1 cellular context compared by ENCODE assay signal in the genomic region with DNA sequence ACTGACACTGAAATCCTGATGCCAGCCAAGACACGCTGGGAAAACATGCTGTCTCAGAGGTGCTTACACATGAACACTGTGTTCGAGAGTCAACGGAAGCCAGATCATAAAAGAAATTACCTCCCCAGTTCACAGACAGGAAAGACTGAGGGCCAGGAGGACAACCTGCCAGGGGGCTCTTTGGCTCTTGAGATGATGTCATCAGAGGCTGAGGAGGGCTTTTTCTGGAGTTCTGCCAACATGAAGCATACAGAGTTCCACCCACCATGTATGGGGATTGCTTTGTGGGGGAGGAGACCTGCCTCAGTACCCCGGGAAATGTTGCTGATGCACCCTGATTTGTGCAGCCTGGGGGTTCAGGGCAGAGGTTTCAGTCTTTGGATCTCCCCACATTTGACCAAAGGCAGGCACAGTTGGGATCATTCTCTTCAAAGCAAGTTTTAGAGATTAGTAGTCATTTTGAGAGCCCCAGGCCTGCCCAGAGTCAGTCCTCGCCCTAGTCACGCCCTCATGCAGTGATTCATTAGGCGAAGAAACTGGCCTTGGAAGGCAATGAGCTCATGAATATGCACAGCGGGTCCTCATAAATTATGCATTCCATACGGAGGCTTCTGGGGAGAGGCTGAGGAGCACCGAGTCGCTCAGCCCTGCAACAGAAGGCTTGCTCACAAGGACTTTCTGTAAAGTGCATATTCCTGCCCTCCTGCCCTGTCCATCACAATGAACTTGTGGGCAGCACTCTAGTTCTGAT.
TF ChIP-seq lines count a peak whose summit lies in the region.

No MANE protein-coding gene starts in this region.

TF ChIP-seq in GM23338, 12 proteins besides CTCF, POLR2A, EP300 and RAD21 (continued from another document):
- TF ChIP-seq POLR2AphosphoS5 (IDR thresholded peaks at IDR 0.05; ENCODE audit: low read depth) (no peak), EZH2phosphoT487 (IDR thresholded peaks at IDR 0.05; ENCODE audit: unreplicated experiment) (no peak)
- TF ChIP-seq, protein P1, sequence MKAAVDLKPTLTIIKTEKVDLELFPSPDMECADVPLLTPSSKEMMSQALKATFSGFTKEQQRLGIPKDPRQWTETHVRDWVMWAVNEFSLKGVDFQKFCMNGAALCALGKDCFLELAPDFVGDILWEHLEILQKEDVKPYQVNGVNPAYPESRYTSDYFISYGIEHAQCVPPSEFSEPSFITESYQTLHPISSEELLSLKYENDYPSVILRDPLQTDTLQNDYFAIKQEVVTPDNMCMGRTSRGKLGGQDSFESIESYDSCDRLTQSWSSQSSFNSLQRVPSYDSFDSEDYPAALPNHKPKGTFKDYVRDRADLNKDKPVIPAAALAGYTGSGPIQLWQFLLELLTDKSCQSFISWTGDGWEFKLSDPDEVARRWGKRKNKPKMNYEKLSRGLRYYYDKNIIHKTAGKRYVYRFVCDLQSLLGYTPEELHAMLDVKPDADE (IDR thresholded peaks at IDR 0.05), result no peak
- TF ChIP-seq, protein P2, sequence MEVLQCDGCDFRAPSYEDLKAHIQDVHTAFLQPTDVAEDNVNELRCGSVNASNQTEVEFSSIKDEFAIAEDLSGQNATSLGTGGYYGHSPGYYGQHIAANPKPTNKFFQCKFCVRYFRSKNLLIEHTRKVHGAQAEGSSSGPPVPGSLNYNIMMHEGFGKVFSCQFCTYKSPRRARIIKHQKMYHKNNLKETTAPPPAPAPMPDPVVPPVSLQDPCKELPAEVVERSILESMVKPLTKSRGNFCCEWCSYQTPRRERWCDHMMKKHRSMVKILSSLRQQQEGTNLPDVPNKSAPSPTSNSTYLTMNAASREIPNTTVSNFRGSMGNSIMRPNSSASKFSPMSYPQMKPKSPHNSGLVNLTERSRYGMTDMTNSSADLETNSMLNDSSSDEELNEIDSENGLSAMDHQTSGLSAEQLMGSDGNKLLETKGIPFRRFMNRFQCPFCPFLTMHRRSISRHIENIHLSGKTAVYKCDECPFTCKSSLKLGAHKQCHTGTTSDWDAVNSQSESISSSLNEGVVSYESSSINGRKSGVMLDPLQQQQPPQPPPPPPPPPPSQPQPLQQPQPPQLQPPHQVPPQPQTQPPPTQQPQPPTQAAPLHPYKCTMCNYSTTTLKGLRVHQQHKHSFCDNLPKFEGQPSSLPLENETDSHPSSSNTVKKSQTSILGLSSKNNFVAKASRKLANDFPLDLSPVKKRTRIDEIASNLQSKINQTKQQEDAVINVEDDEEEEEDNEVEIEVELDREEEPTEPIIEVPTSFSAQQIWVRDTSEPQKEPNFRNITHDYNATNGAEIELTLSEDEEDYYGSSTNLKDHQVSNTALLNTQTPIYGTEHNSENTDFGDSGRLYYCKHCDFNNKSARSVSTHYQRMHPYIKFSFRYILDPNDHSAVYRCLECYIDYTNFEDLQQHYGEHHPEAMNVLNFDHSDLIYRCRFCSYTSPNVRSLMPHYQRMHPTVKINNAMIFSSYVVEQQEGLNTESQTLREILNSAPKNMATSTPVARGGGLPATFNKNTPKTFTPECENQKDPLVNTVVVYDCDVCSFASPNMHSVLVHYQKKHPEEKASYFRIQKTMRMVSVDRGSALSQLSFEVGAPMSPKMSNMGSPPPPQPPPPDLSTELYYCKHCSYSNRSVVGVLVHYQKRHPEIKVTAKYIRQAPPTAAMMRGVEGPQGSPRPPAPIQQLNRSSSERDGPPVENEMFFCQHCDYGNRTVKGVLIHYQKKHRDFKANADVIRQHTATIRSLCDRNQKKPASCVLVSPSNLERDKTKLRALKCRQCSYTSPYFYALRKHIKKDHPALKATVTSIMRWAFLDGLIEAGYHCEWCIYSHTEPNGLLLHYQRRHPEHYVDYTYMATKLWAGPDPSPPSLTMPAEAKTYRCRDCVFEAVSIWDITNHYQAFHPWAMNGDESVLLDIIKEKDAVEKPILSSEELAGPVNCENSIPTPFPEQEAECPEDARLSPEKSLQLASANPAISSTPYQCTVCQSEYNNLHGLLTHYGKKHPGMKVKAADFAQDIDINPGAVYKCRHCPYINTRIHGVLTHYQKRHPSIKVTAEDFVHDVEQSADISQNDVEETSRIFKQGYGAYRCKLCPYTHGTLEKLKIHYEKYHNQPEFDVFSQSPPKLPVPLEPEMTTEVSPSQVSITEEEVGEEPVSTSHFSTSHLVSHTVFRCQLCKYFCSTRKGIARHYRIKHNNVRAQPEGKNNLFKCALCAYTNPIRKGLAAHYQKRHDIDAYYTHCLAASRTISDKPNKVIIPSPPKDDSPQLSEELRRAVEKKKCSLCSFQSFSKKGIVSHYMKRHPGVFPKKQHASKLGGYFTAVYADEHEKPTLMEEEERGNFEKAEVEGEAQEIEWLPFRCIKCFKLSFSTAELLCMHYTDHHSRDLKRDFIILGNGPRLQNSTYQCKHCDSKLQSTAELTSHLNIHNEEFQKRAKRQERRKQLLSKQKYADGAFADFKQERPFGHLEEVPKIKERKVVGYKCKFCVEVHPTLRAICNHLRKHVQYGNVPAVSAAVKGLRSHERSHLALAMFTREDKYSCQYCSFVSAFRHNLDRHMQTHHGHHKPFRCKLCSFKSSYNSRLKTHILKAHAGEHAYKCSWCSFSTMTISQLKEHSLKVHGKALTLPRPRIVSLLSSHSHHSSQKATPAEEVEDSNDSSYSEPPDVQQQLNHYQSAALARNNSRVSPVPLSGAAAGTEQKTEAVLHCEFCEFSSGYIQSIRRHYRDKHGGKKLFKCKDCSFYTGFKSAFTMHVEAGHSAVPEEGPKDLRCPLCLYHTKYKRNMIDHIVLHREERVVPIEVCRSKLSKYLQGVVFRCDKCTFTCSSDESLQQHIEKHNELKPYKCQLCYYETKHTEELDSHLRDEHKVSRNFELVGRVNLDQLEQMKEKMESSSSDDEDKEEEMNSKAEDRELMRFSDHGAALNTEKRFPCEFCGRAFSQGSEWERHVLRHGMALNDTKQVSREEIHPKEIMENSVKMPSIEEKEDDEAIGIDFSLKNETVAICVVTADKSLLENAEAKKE (CRISPR knock-in tag; IDR thresholded peaks at IDR 0.05), result no peak
- TF ChIP-seq, protein P3, sequence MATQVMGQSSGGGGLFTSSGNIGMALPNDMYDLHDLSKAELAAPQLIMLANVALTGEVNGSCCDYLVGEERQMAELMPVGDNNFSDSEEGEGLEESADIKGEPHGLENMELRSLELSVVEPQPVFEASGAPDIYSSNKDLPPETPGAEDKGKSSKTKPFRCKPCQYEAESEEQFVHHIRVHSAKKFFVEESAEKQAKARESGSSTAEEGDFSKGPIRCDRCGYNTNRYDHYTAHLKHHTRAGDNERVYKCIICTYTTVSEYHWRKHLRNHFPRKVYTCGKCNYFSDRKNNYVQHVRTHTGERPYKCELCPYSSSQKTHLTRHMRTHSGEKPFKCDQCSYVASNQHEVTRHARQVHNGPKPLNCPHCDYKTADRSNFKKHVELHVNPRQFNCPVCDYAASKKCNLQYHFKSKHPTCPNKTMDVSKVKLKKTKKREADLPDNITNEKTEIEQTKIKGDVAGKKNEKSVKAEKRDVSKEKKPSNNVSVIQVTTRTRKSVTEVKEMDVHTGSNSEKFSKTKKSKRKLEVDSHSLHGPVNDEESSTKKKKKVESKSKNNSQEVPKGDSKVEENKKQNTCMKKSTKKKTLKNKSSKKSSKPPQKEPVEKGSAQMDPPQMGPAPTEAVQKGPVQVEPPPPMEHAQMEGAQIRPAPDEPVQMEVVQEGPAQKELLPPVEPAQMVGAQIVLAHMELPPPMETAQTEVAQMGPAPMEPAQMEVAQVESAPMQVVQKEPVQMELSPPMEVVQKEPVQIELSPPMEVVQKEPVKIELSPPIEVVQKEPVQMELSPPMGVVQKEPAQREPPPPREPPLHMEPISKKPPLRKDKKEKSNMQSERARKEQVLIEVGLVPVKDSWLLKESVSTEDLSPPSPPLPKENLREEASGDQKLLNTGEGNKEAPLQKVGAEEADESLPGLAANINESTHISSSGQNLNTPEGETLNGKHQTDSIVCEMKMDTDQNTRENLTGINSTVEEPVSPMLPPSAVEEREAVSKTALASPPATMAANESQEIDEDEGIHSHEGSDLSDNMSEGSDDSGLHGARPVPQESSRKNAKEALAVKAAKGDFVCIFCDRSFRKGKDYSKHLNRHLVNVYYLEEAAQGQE (IDR thresholded peaks at IDR 0.05; ENCODE audit: unreplicated experiment), result no peak
